16 cellular contexts compared by ENCODE assay signal in genomic region chr1:203422656-203423055, GRCh38. TPM values are rescaled to one million over a fixed set of nuclear protein-coding genes. Genes with fewer than 3 reads are reported as not detected.
"Had no signal": no experiment of that assay in that cellular context is flagged by ENCODE, and none has a peak within 500 bp of the region (broad histone marks: within the 10 kb centered on the region; RNA-seq: fewer than 3 reads in every experiment).

No MANE protein-coding gene starts in this region.

- H3K27ac ChIP-seq: colonic mucosa, gastroesophageal sphincter, psoas muscle, sigmoid colon, suprapubic skin had no signal

- H3K9me3 ChIP-seq: colonic mucosa, gastroesophageal sphincter, psoas muscle, sigmoid colon, suprapubic skin had no signal

- DNase-seq: activated CD4-positive, alpha-beta memory T cell treated with anti-CD3 and anti-CD28 coated beads for 36 hours; activated gamma-delta T cell; activated T-cell treated with anti-CD3 and anti-CD28 coated beads, Interleukin-2, amount 50 U/mL, for 48 hours; anterior cingulate cortex; colonic mucosa; effector CD4-positive, alpha-beta T cell; islet precursor cell; occipital lobe; psoas muscle; sigmoid colon; stimulated activated CD4-positive, alpha-beta T cell treated with anti-CD3 and anti-CD28 coated beads, Interleukin-4, amount 100 ng/mL, for 1 hour; stimulated activated CD8-positive, alpha-beta memory T cell treated with anti-CD3 and anti-CD28 coated beads, Interleukin-4, amount 100 ng/mL, for 48 hours; stimulated activated naive CD8-positive, alpha-beta T cell treated with anti-CD3 and anti-CD28 coated beads, Interleukin-15, Interleukin-2, amounts not matched to agents 100 U/mL and 50 U/mL, for 24 hours; T-helper 9 cell had no signal

- H3K36me3 ChIP-seq: colonic mucosa, gastroesophageal sphincter, sigmoid colon, suprapubic skin had no signal

- H3K4me3 ChIP-seq: colonic mucosa, gastroesophageal sphincter, psoas muscle, sigmoid colon, suprapubic skin had no signal

- H3K4me1 ChIP-seq: psoas muscle, suprapubic skin had no signal

- H3K27me3 ChIP-seq: colonic mucosa, gastroesophageal sphincter, sigmoid colon had no signal

RNA-seq across cellular contexts. Expression of gene PRELP, which starts 53.0 kb away (rescaled TPM):
- total RNA-seq: activated CD4-positive, alpha-beta memory T cell treated with anti-CD3 and anti-CD28 coated beads for 36 hours had no signal
